Comparison of ENCODE assay signal across 27 cellular contexts in genomic region chr1:220426989-220427388, GRCh38.
DNase-seq lines count a peak whose midpoint lies in the region; ATAC-seq, FAIRE-seq and TF ChIP-seq lines count a peak whose summit lies in the region.
"Had no signal": no experiment of that assay in that cellular context is flagged by ENCODE, and none has a peak within 500 bp of the region (broad histone marks: within the 10 kb centered on the region; RNA-seq: fewer than 3 reads in every experiment).

No MANE protein-coding gene starts in this region.

- DNase-seq in HCT116 (ENCODE audit: low read depth, low spot score) (peak; percentile 51), PC-3 (peak; percentile 94), epithelial cell of prostate (ENCODE audit: low read depth, low spot score) (peak; percentile 33), pons (ENCODE audit: low spot score) (peak; percentile 8), ecto neural progenitor cell (ENCODE audit: low spot score) (no peak), iPS-NIHi11 (ENCODE audit: low spot score) (no peak), RCC 7860 (ENCODE audit: low spot score) (no peak)
- DNase-seq: activated CD4-positive, alpha-beta T cell treated with anti-CD3 and anti-CD28 coated beads for 48 hours; activated gamma-delta T cell treated with Interleukin-2 at 50 U/mL for 16 hours; activated T-cell treated with anti-CD3 and anti-CD28 coated beads, Interleukin-2, amount 50 U/mL, for 24 hours; effector CD4-positive, alpha-beta T cell; erythroblast; gastrocnemius medialis; GF-D8; hippocampal formation; left ventricle myocardium inferior; NCI-H1417 treated with DMSO at 0.1 percent for 48 hours; sigmoid colon; stimulated activated CD4-positive, alpha-beta T cell treated with anti-CD3 and anti-CD28 coated beads, Interleukin-15, amount 100 ng/mL, for 24 hours; stimulated activated naive CD4-positive, alpha-beta T cell had no signal

- H3K4me1 ChIP-seq in HCT116 (ENCODE audit: control insufficient read depth in 1 of 2, insufficient read depth in 2 of 2, low read length in 2 of 2), result peaks cover 4 to 16% of the 10 kb centered on the region in 2 experiments; a peak in 3 of 4 replicates
- peaks cover 13% of the 10 kb centered on the region for H3K4me1 ChIP-seq in PC-3 (ENCODE audit: insufficient read depth, low read length)
- H3K4me1 ChIP-seq: adrenal gland, gastrocnemius medialis, left ventricle myocardium inferior, sigmoid colon had no signal

- TF ChIP-seq CTCF in HCT116 (IDR thresholded peaks at IDR 0.05 in 2 of 3, conservative IDR thresholded peaks at IDR 0.05 in 1 of 3; ENCODE audit: borderline replicate concordance in 1 of 3, insufficient read depth in 1 of 3, low read depth in 2 of 3, low read length in 2 of 3) (no peak), PC-3 (conservative IDR thresholded peaks at IDR 0.05; ENCODE audit: low read depth, low read length) (no peak)

- H2AFZ ChIP-seq in HCT116 (ENCODE audit: low read depth, low read length, poor library complexity, severe bottlenecking) (no peak overlapping the region), PC-3 (ENCODE audit: low read length) (no peak overlapping the region)

- H3K4me3 ChIP-seq in HCT116 (replicated peaks in 1 of 2; ENCODE audit: low read depth in 1 of 2, low read length in 2 of 2), result no peak overlapping the region
- H3K4me3 ChIP-seq in PC-3 (ENCODE audit: low read length), result no peak overlapping the region
- H3K4me3 ChIP-seq: adrenal gland, gastrocnemius medialis, left ventricle myocardium inferior, sigmoid colon, thoracic aorta had no signal

- no peaks in the 10 kb centered on the region for H3K9me3 ChIP-seq in HCT116 (ENCODE audit: control insufficient read depth in 1 of 2, insufficient read depth in 1 of 2, low read depth in 1 of 2, low read length in 2 of 2)
- no peaks in the 10 kb centered on the region for H3K9me3 ChIP-seq in PC-3 (ENCODE audit: low read length)
- H3K9me3 ChIP-seq: adrenal gland, gastrocnemius medialis, left ventricle myocardium inferior, sigmoid colon, thoracic aorta had no signal

- H3K4me2 ChIP-seq in HCT116 (ENCODE audit: low read length) (peak overlapping the region; percentile 26), PC-3 (ENCODE audit: low read length) (no peak overlapping the region)

- intact Hi-C loops in HCT116 (cut with micrococcal nuclease) (no loop called here), PC-3 (cut with micrococcal nuclease) (no loop called here)

- CTCF ChIA-PET in HCT116 (lab: Charles Lee) (no interaction called here), PC-3 (lab: Charles Lee) (no interaction called here)

- TF ChIP-seq POLR2A in HCT116 (IDR thresholded peaks at IDR 0.05; ENCODE audit: borderline replicate concordance, extremely low read depth, insufficient read depth, insufficient read length), result no peak

- ATAC-seq in HCT116 (peak; percentile 63), PC-3 (peak; percentile 53), GM18867 (IDR thresholded peaks at IDR 0.05; ENCODE audit: unreplicated experiment) (no peak)
- ATAC-seq: gastrocnemius medialis had no signal

- RAD21 ChIA-PET in HCT116 (lab: Charles Lee; ENCODE audit: low non-redundant PET in 1 of 2, low total read pairs in 2 of 2, uncharacterized antibody in 2 of 2, unreplicated experiment in 2 of 2), result no interaction called here

- H3K27me3 ChIP-seq in HCT116 (ENCODE audit: insufficient read depth, low read length) (no peaks in the 10 kb centered on the region), PC-3 (ENCODE audit: low read length) (peaks cover 4% of the 10 kb centered on the region; the same call in 1 of the 2 replicates)
- H3K27me3 ChIP-seq: adrenal gland, gastrocnemius medialis, sigmoid colon had no signal

- POLR2A ChIA-PET in HCT116 (lab: Charles Lee), result no interaction called here
- POLR2A ChIA-PET in PC-3 (lab: Charles Lee; ENCODE audit: unreplicated experiment), result interaction anchor here (0.6 kb wide), 1 partner anchor 131 kb away, joined by 3 read pairs; no protein-coding TSS in a partner anchor

- no peak for TF ChIP-seq RAD21 in HCT116 (IDR thresholded peaks at IDR 0.05; ENCODE audit: low read depth)

- no peaks in the 10 kb centered on the region for H3K9me2 ChIP-seq in HCT116 (ENCODE audit: insufficient read depth)
- H3K9me2 ChIP-seq in PC-3 (replicated peaks; ENCODE audit: low read length), result no peaks in the 10 kb centered on the region

- H3K9ac ChIP-seq in HCT116 (ENCODE audit: low read length) (no peak overlapping the region), PC-3 (ENCODE audit: low read length) (no peak overlapping the region)

- BruUV-seq in HCT116 (replicated peaks; lab: Mats Ljungman, UMichigan), result no TSS peak
- no TSS peak for BruUV-seq in PC-3 (replicated peaks; lab: Mats Ljungman, UMichigan)

- H3K36me3 ChIP-seq in HCT116 (ENCODE audit: control insufficient read depth in 1 of 2, insufficient read depth in 2 of 2, low read length in 2 of 2) (no peaks in the 10 kb centered on the region), PC-3 (ENCODE audit: low read depth, low read length) (no peaks in the 10 kb centered on the region)
- H3K36me3 ChIP-seq: adrenal gland, gastrocnemius medialis, left ventricle myocardium inferior, sigmoid colon, thoracic aorta had no signal

- FAIRE-seq in RCC 7860 (lab: Jason Lieb, UNC), result no peak
- FAIRE-seq: GM19239, H54, urothelium cell line had no signal

- no peaks in the 10 kb centered on the region for H3F3A ChIP-seq in PC-3 (ENCODE audit: low read length, unreplicated experiment)

- H3K27ac ChIP-seq in HCT116 (ENCODE audit: low read depth, low read length) (no peak overlapping the region), PC-3 (ENCODE audit: low read length) (no peak overlapping the region), epithelial cell of prostate (peak overlapping the region; percentile 8)
- H3K27ac ChIP-seq: adrenal gland, gastrocnemius medialis, left ventricle myocardium inferior, sigmoid colon, thoracic aorta, VCaP had no signal

- H4K20me1 ChIP-seq in HCT116 (ENCODE audit: insufficient read depth) (no peaks in the 10 kb centered on the region), PC-3 (ENCODE audit: low read length) (no peaks in the 10 kb centered on the region)

- no peaks in the 10 kb centered on the region for H3K79me2 ChIP-seq in HCT116 (ENCODE audit: insufficient read depth, low read length)
- no peaks in the 10 kb centered on the region for H3K79me2 ChIP-seq in PC-3 (ENCODE audit: low read length)

TF ChIP-seq in HCT116, 20 proteins besides CTCF, POLR2A, EP300 and RAD21 (continues in another document):
- TF ChIP-seq, protein P1, sequence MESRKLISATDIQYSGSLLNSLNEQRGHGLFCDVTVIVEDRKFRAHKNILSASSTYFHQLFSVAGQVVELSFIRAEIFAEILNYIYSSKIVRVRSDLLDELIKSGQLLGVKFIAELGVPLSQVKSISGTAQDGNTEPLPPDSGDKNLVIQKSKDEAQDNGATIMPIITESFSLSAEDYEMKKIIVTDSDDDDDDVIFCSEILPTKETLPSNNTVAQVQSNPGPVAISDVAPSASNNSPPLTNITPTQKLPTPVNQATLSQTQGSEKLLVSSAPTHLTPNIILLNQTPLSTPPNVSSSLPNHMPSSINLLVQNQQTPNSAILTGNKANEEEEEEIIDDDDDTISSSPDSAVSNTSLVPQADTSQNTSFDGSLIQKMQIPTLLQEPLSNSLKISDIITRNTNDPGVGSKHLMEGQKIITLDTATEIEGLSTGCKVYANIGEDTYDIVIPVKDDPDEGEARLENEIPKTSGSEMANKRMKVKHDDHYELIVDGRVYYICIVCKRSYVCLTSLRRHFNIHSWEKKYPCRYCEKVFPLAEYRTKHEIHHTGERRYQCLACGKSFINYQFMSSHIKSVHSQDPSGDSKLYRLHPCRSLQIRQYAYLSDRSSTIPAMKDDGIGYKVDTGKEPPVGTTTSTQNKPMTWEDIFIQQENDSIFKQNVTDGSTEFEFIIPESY (IDR thresholded peaks at IDR 0.05; ENCODE audit: extremely low read depth, insufficient replicate concordance, low read length), result no peak
- no peak for TF ChIP-seq ZNF274 (IDR thresholded peaks at IDR 0.05; ENCODE audit: low read depth, low read length)
- TF ChIP-seq ELF1 (IDR thresholded peaks at IDR 0.05; ENCODE audit: borderline replicate concordance, low read depth), result no peak
- peak; percentile 70 for TF ChIP-seq JUND (IDR thresholded peaks at IDR 0.05)
- TF ChIP-seq SP1 (IDR thresholded peaks at IDR 0.05; ENCODE audit: low read depth), result peak; percentile 48; the same call in 1 of the 2 replicates
- no peak for TF ChIP-seq REST (IDR thresholded peaks at IDR 0.05; ENCODE audit: low read depth)
- TF ChIP-seq EGR1 (IDR thresholded peaks at IDR 0.05; ENCODE audit: low read depth), result no peak
- TF ChIP-seq SIN3A (IDR thresholded peaks at IDR 0.05; ENCODE audit: low read depth), result no peak
- no peak for TF ChIP-seq SRF (IDR thresholded peaks at IDR 0.05; ENCODE audit: low read depth)
- peak; percentile 28; the same call in 1 of the 2 replicates for TF ChIP-seq POLR2AphosphoS5 (IDR thresholded peaks at IDR 0.05; ENCODE audit: low read depth, low read length)
- no peak for TF ChIP-seq EZH2phosphoT487 (IDR thresholded peaks at IDR 0.05; ENCODE audit: borderline replicate concordance)
- peak; percentile 75 for TF ChIP-seq FOSL1 (IDR thresholded peaks at IDR 0.05; ENCODE audit: low read depth)
- TF ChIP-seq YY1 (IDR thresholded peaks at IDR 0.05; ENCODE audit: extremely low read depth, insufficient replicate concordance, low read depth, low read length), result no peak
- peak; percentile 67 for TF ChIP-seq CBX3 (IDR thresholded peaks at IDR 0.05; ENCODE audit: low read depth)

Comparison
In these comparisons a context has a peak if more than half of its experiments do, and no peak if none do; other contexts are left out.
1. DNase-seq: peak in HCT116 (single experiment), PC-3 (single experiment), epithelial cell of prostate (single experiment) and pons (single experiment); none in ecto neural progenitor cell (single experiment), iPS-NIHi11 (single experiment) and RCC 7860 (single experiment).